28 cellular contexts compared by ENCODE assay signal in the genomic region with DNA sequence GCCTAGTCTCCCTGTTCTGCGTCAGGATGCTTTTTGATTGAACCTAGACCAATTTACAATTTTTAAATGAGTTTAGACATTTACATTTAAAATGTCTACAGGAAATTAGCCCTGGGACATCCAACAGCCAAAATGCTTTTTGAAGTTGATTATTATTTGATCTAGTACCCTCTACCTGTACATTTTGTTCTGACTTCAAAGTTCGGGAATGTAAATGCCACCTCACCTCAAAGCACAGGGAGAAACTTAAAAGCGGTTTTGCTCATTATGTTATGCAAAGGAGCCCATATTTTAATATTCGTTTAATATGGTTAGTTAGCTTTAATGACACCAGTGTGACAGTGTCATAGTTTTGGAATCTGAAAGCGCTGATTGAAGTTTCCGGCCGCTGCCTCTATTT.
"Had no signal": no experiment of that assay in that cellular context is flagged by ENCODE, and none has a peak within 500 bp of the region (broad histone marks: within the 10 kb centered on the region; RNA-seq: fewer than 3 reads in every experiment).

No MANE protein-coding gene starts in this region.

- H3K27me3 ChIP-seq: testis, thyroid gland, tibial artery, tibial nerve, upper lobe of left lung, upper lobe of right lung, uterus, vagina had no signal

- H3K9me3 ChIP-seq: stomach, suprapubic skin, testis, thoracic aorta, thyroid gland, tibial artery, tibial nerve, transverse colon, upper lobe of left lung, upper lobe of right lung, uterus, vagina had no signal

- DNase-seq: stimulated activated CD4-positive, alpha-beta T cell treated with anti-CD3 and anti-CD28 coated beads, Interleukin-2, amount 100 ng/mL, for 48 hours; stimulated activated CD4-positive, alpha-beta T cell treated with anti-CD3 and anti-CD28 coated beads, Interleukin-4, amount 100 ng/mL, for 1 hour; stimulated activated CD4-positive, alpha-beta T cell treated with anti-CD3 and anti-CD28 coated beads, Interleukin-4, amount 100 ng/mL, for 24 hours; stimulated activated CD4-positive, alpha-beta T cell treated with anti-CD3 and anti-CD28 coated beads, Interleukin-4, amount 100 ng/mL, for 4 hours; stimulated activated CD8-positive, alpha-beta memory T cell treated with anti-CD3 and anti-CD28 coated beads, Interleukin-4, amount 100 ng/mL, for 48 hours; stimulated activated naive B cell treated with anti-CD40 and anti-IgM and Interleukin-4, amounts not matched to agents 10 μg/mL and 1 μg/mL and 100 μg/mL, for 72 hours; stimulated activated naive CD4-positive, alpha-beta T cell; stimulated activated naive CD4-positive, alpha-beta T cell treated with Interleukin-2 at 50 U/mL for 16 hours; stimulated activated naive CD8-positive, alpha-beta T cell treated with anti-CD3 and anti-CD28 coated beads, Interleukin-15, amount 100 ng/mL, for 72 hours; stimulated activated naive CD8-positive, alpha-beta T cell treated with anti-CD3 and anti-CD28 coated beads, Interleukin-15, Interleukin-2, amounts not matched to agents 100 U/mL and 50 U/mL, for 24 hours; stomach; substantia nigra; testis; thyroid gland; tibial artery; transverse colon; trophoblast cell; upper lobe of left lung; upper lobe of right lung; uterus had no signal

- H3K4me1 ChIP-seq: stomach, suprapubic skin, testis, thyroid gland, tibial artery, transverse colon, upper lobe of left lung, upper lobe of right lung, uterus, vagina had no signal

- H3K36me3 Mint-ChIP-seq: stimulated activated effector memory CD8-positive, alpha-beta T cell treated with anti-CD3 and anti-CD28 coated beads, Interleukin-12 subunit alpha, Interleukin-12 subunit beta, amount 100 ng/mL, for 72 hours; stimulated activated memory B cell treated with anti-CD40 and anti-IgM and Interleukin-4, amounts not matched to agents 10 μg/mL and 1 μg/mL and 100 μg/mL, for 72 hours; stimulated activated naive B cell treated with anti-CD40 and anti-IgM and Interleukin-4, amounts not matched to agents 10 μg/mL and 1 μg/mL and 100 μg/mL, for 72 hours; type B pancreatic cell had no signal

- H3K4me3 Mint-ChIP-seq: stimulated activated effector memory CD8-positive, alpha-beta T cell treated with anti-CD3 and anti-CD28 coated beads, Interleukin-12 subunit alpha, Interleukin-12 subunit beta, amount 100 ng/mL, for 72 hours; stimulated activated memory B cell treated with anti-CD40 and anti-IgM and Interleukin-4, amounts not matched to agents 10 μg/mL and 1 μg/mL and 100 μg/mL, for 72 hours; stimulated activated naive B cell treated with anti-CD40 and anti-IgM and Interleukin-4, amounts not matched to agents 10 μg/mL and 1 μg/mL and 100 μg/mL, for 72 hours; stimulated activated naive CD8-positive, alpha-beta T cell treated with anti-CD3 and anti-CD28 coated beads, Interleukin-15, amount 100 ng/mL, for 72 hours; stimulated activated naive CD8-positive, alpha-beta T cell treated with anti-CD3 and anti-CD28 coated beads, Interleukin-15, Interleukin-2, amounts not matched to agents 100 ng/mL and 50 ng/mL, for 24 hours; type B pancreatic cell had no signal

- H3K27ac ChIP-seq: stomach, suprapubic skin, testis, thoracic aorta, thyroid gland, tibial artery, tibial nerve, transverse colon, upper lobe of left lung, upper lobe of right lung, uterus, vagina had no signal

- H3K27ac Mint-ChIP-seq: stimulated activated effector memory CD8-positive, alpha-beta T cell treated with anti-CD3 and anti-CD28 coated beads, Interleukin-12 subunit alpha, Interleukin-12 subunit beta, amount 100 ng/mL, for 72 hours; stimulated activated memory B cell treated with anti-CD40 and anti-IgM and Interleukin-4, amounts not matched to agents 10 μg/mL and 1 μg/mL and 100 μg/mL, for 72 hours; stimulated activated naive B cell treated with anti-CD40 and anti-IgM and Interleukin-4, amounts not matched to agents 10 μg/mL and 1 μg/mL and 100 μg/mL, for 72 hours; stimulated activated naive CD8-positive, alpha-beta T cell treated with anti-CD3 and anti-CD28 coated beads, Interleukin-15, amount 100 ng/mL, for 72 hours; stimulated activated naive CD8-positive, alpha-beta T cell treated with anti-CD3 and anti-CD28 coated beads, Interleukin-15, Interleukin-2, amounts not matched to agents 100 ng/mL and 50 ng/mL, for 24 hours; type B pancreatic cell had no signal

- H3K4me3 ChIP-seq: stomach, suprapubic skin, testis, thoracic aorta, thyroid gland, tibial artery, tibial nerve, transverse colon, upper lobe of left lung, upper lobe of right lung, uterus, vagina had no signal

- H3K9me3 Mint-ChIP-seq: stimulated activated effector memory CD8-positive, alpha-beta T cell treated with anti-CD3 and anti-CD28 coated beads, Interleukin-12 subunit alpha, Interleukin-12 subunit beta, amount 100 ng/mL, for 72 hours; stimulated activated naive CD8-positive, alpha-beta T cell treated with anti-CD3 and anti-CD28 coated beads, Interleukin-15, amount 100 ng/mL, for 72 hours; stimulated activated naive CD8-positive, alpha-beta T cell treated with anti-CD3 and anti-CD28 coated beads, Interleukin-15, Interleukin-2, amounts not matched to agents 100 ng/mL and 50 ng/mL, for 24 hours; type B pancreatic cell had no signal

- H3K36me3 ChIP-seq: stomach, suprapubic skin, thoracic aorta, thyroid gland, tibial artery, tibial nerve, transverse colon, upper lobe of left lung, upper lobe of right lung, uterus, vagina had no signal

- ATAC-seq: stimulated activated effector memory CD8-positive, alpha-beta T cell treated with anti-CD3 and anti-CD28 coated beads, Interleukin-12 subunit alpha, Interleukin-12 subunit beta, amount 100 ng/mL, for 72 hours; stimulated activated memory B cell treated with anti-CD40 and anti-IgM and Interleukin-4, amounts not matched to agents 10 μg/mL and 1 μg/mL and 100 μg/mL, for 72 hours; stimulated activated naive B cell treated with anti-CD40 and anti-IgM and Interleukin-4, amounts not matched to agents 10 μg/mL and 1 μg/mL and 100 μg/mL, for 72 hours; stimulated activated naive CD8-positive, alpha-beta T cell treated with anti-CD3 and anti-CD28 coated beads, Interleukin-15, amount 100 ng/mL, for 72 hours; stimulated activated naive CD8-positive, alpha-beta T cell treated with anti-CD3 and anti-CD28 coated beads, Interleukin-15, Interleukin-2, amounts not matched to agents 100 U/mL and 50 U/mL, for 24 hours; upper lobe of right lung had no signal
